Comparison of ENCODE assay signal across 1 cellular context in the genomic region with DNA sequence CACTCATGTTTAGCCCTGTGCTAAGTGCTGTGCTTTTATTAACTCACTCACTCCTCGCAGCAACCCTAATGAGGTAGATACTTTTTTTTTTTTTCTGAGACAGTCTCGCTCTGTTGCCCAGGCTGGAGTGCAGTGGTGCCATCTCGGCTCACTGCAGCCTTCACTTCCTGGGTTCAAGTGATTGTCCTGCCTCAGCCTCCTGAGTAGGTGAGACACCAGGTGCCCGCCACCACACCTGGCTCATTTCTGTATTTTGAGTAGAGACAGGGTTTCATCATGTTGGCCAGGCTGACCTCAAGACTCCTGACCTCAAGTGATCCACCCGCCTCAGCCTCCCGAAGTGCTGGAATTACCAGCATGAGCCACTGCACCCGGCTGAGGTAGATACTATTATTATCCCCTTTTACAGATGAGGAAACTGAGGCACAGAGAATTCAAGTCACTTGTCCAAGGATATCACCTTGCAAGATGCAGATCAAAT.
A peak's percentile ranks its signal among the peaks of the same experiment; 100 is the strongest.
TF ChIP-seq lines count a peak whose summit lies in the region.

No MANE protein-coding gene starts in this region.

TF ChIP-seq in HepG2, 621 proteins besides CTCF, POLR2A, EP300 and RAD21:
- TF ChIP-seq, protein P1, sequence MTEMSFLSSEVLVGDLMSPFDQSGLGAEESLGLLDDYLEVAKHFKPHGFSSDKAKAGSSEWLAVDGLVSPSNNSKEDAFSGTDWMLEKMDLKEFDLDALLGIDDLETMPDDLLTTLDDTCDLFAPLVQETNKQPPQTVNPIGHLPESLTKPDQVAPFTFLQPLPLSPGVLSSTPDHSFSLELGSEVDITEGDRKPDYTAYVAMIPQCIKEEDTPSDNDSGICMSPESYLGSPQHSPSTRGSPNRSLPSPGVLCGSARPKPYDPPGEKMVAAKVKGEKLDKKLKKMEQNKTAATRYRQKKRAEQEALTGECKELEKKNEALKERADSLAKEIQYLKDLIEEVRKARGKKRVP (CRISPR knock-in tag; IDR thresholded peaks at IDR 0.05) = peak in 1 of 2 experiments; percentile 44; a peak in 1 of 4 replicates
- TF ChIP-seq ZMYM3 (CRISPR knock-in tag; IDR thresholded peaks at IDR 0.05) = 0 out of 2 replicates have a peak, but pooled peaks have one; percentile 8
- 0 out of 2 replicates have a peak, but pooled peaks have one; percentile 35 for TF ChIP-seq ZNF780A (CRISPR knock-in tag; IDR thresholded peaks at IDR 0.05)
- TF ChIP-seq MAF1 (CRISPR knock-in tag; IDR thresholded peaks at IDR 0.05; ENCODE audit: borderline replicate concordance) = no peak
- peak; percentile 84 for TF ChIP-seq ZNF629 (CRISPR knock-in tag; conservative IDR thresholded peaks at IDR 0.05)
- TF ChIP-seq ZNF672 (CRISPR knock-in tag; IDR thresholded peaks at IDR 0.05) = 0 out of 2 replicates have a peak, but pooled peaks have one; percentile 43
- no peak for TF ChIP-seq ARNT (IDR thresholded peaks at IDR 0.05)
- TF ChIP-seq PRDM4 (CRISPR knock-in tag; IDR thresholded peaks at IDR 0.05; ENCODE audit: borderline replicate concordance) = no peak
